10 cellular contexts compared by ENCODE assay signal in genomic region chr12:107775093-107775721, GRCh38. TPM values are rescaled to one million over a fixed set of nuclear protein-coding genes. Genes with fewer than 3 reads are reported as not detected.
A peak's percentile ranks its signal among the peaks of the same experiment; 100 is the strongest.
DNase-seq lines count a peak whose midpoint lies in the region; ATAC-seq and TF ChIP-seq lines count a peak whose summit lies in the region.
"Had no signal": no experiment of that assay in that cellular context is flagged by ENCODE, and none has a peak within 500 bp of the region (broad histone marks: within the 10 kb centered on the region; RNA-seq: fewer than 3 reads in every experiment).

No MANE protein-coding gene starts in this region.

- TF ChIP-seq POLR2A in gastroesophageal sphincter (IDR thresholded peaks at IDR 0.05), result no peak

- no peak for ATAC-seq in stimulated activated naive CD8-positive, alpha-beta T cell treated with anti-CD3 and anti-CD28 coated beads, Interleukin-15, Interleukin-2, amounts not matched to agents 100 U/mL and 50 U/mL, for 24 hours
- no peak for ATAC-seq in gastroesophageal sphincter

- H3K4me3 ChIP-seq in WERI-Rb-1 (ENCODE audit: low read depth, low read length) (peak overlapping the region; percentile 41), iPS-15b (ENCODE audit: low read depth, low read length) (peak overlapping the region; percentile 52), gastroesophageal sphincter (peak overlapping the region in 1 of 2 donors; percentile 35)

- no peak for TF ChIP-seq EP300 in gastroesophageal sphincter (IDR thresholded peaks at IDR 0.05)

- H3K9me3 ChIP-seq in WERI-Rb-1 (ENCODE audit: severe bottlenecking) (no peaks in the 10 kb centered on the region), iPS-15b (ENCODE audit: control insufficient read depth, insufficient read depth, low read length) (no peaks in the 10 kb centered on the region), gastroesophageal sphincter (no peaks in the 10 kb centered on the region)

- H3K36me3 ChIP-seq in WERI-Rb-1 (no peaks in the 10 kb centered on the region), iPS-15b (ENCODE audit: control insufficient read depth, insufficient read depth, low read length) (no peaks in the 10 kb centered on the region), gastroesophageal sphincter (no peaks in the 10 kb centered on the region)

- TF ChIP-seq CTCF in WERI-Rb-1 (IDR thresholded peaks at IDR 0.05; ENCODE audit: low read depth, low read length) (peak; percentile 55), gastroesophageal sphincter (IDR thresholded peaks at IDR 0.05) (no peak)

- H3K9ac ChIP-seq in iPS-15b (ENCODE audit: low read depth, low read length), result no peak overlapping the region

- H3K27me3 ChIP-seq in WERI-Rb-1 (ENCODE audit: insufficient read depth, low read depth, severe bottlenecking) (peaks cover 63% of the 10 kb centered on the region), iPS-15b (ENCODE audit: control insufficient read depth, insufficient read depth, low read length) (peaks cover 70% of the 10 kb centered on the region), gastroesophageal sphincter (peaks cover 74% of the 10 kb centered on the region)

- DNase-seq in activated CD4-positive, alpha-beta T cell treated with anti-CD3 and anti-CD28 coated beads for 48 hours, result peak; percentile 12
- DNase-seq in activated CD4-positive, alpha-beta T cell treated with anti-CD3 and anti-CD28 coated beads for 4 hours, result no peak
- DNase-seq in WERI-Rb-1 (peak; percentile 49), globus pallidus (ENCODE audit: low spot score) (no peak), SIG-M5 (lab: John Stamatoyannopoulos, UW) (no peak)
- DNase-seq in stimulated activated naive CD8-positive, alpha-beta T cell treated with anti-CD3 and anti-CD28 coated beads, Interleukin-15, Interleukin-2, amounts not matched to agents 100 U/mL and 50 U/mL, for 24 hours, result peak; percentile 22
- DNase-seq: NCI-H774; stimulated activated CD4-positive, alpha-beta T cell treated with anti-CD3 and anti-CD28 coated beads, Interleukin-12 subunit alpha, Interleukin-12 subunit beta, amount 100 ng/mL, for 4 hours had no signal

- H3K27ac ChIP-seq in WERI-Rb-1, result no peak overlapping the region
- H3K27ac ChIP-seq in gastroesophageal sphincter, result no peak overlapping the region

- no peaks in the 10 kb centered on the region for H3K4me1 ChIP-seq in iPS-15b (ENCODE audit: control insufficient read depth, insufficient read depth, low read length)
- peaks cover 0 to 11% (median 0%) of the 10 kb centered on the region in 3 donors for H3K4me1 ChIP-seq in gastroesophageal sphincter

- 0% methylated on average over 1 to 2 of the region's 66 CpGs for WGBS in gastroesophageal sphincter (ENCODE audit: low coverage in 1 of 2), 2 donors

RNA-seq across cellular contexts. Expression of gene ASCL4, which starts 0.7 kb away (rescaled TPM):
- total RNA-seq in gastroesophageal sphincter, result not detected

RNA-seq across cellular contexts. Expression of gene PRDM4, which starts 14.3 kb away (rescaled TPM):
- total RNA-seq in gastroesophageal sphincter, result 10 to 100 TPM; 21.8 to 29.5 (median 25.2) TPM

Comparison
In these comparisons a context has a peak if more than half of its experiments do, and no peak if none do; other contexts are left out.
1. DNase-seq: peak in activated CD4-positive, alpha-beta T cell treated with anti-CD3 and anti-CD28 coated beads for 48 hours (single experiment), WERI-Rb-1 (single experiment) and stimulated activated naive CD8-positive, alpha-beta T cell treated with anti-CD3 and anti-CD28 coated beads, Interleukin-15, Interleukin-2, amounts not matched to agents 100 U/mL and 50 U/mL, for 24 hours (single experiment); none in activated CD4-positive, alpha-beta T cell treated with anti-CD3 and anti-CD28 coated beads for 4 hours (0 of 2), globus pallidus (single experiment) and SIG-M5 (single experiment).